ENCODE assay signal across 1 cellular context in the genomic region with DNA sequence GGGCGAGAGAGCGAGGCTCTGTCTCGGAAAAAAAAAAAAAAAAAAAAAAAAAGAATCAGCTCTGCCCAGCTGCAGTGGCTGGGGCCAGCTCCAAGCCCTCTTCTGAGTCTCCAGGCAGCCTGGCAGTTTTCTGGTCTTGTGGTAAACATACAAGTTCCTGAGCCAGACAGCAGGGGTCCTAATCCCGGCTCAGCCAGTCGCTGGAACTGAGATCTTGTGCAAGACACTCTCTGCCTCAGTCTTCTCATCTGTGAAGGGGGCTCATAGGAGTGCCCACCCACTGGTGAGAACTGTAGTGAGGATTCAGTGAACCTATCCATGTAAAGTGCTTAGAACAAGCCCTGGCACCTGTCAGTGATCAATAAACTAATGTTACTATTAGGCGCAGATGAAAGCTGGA.
TF ChIP-seq lines count a peak whose summit lies in the region.

No MANE protein-coding gene starts in this region.

TF ChIP-seq in GM23338, 12 proteins besides CTCF, POLR2A, EP300 and RAD21 (continued from another document):
- TF ChIP-seq, protein P1, sequence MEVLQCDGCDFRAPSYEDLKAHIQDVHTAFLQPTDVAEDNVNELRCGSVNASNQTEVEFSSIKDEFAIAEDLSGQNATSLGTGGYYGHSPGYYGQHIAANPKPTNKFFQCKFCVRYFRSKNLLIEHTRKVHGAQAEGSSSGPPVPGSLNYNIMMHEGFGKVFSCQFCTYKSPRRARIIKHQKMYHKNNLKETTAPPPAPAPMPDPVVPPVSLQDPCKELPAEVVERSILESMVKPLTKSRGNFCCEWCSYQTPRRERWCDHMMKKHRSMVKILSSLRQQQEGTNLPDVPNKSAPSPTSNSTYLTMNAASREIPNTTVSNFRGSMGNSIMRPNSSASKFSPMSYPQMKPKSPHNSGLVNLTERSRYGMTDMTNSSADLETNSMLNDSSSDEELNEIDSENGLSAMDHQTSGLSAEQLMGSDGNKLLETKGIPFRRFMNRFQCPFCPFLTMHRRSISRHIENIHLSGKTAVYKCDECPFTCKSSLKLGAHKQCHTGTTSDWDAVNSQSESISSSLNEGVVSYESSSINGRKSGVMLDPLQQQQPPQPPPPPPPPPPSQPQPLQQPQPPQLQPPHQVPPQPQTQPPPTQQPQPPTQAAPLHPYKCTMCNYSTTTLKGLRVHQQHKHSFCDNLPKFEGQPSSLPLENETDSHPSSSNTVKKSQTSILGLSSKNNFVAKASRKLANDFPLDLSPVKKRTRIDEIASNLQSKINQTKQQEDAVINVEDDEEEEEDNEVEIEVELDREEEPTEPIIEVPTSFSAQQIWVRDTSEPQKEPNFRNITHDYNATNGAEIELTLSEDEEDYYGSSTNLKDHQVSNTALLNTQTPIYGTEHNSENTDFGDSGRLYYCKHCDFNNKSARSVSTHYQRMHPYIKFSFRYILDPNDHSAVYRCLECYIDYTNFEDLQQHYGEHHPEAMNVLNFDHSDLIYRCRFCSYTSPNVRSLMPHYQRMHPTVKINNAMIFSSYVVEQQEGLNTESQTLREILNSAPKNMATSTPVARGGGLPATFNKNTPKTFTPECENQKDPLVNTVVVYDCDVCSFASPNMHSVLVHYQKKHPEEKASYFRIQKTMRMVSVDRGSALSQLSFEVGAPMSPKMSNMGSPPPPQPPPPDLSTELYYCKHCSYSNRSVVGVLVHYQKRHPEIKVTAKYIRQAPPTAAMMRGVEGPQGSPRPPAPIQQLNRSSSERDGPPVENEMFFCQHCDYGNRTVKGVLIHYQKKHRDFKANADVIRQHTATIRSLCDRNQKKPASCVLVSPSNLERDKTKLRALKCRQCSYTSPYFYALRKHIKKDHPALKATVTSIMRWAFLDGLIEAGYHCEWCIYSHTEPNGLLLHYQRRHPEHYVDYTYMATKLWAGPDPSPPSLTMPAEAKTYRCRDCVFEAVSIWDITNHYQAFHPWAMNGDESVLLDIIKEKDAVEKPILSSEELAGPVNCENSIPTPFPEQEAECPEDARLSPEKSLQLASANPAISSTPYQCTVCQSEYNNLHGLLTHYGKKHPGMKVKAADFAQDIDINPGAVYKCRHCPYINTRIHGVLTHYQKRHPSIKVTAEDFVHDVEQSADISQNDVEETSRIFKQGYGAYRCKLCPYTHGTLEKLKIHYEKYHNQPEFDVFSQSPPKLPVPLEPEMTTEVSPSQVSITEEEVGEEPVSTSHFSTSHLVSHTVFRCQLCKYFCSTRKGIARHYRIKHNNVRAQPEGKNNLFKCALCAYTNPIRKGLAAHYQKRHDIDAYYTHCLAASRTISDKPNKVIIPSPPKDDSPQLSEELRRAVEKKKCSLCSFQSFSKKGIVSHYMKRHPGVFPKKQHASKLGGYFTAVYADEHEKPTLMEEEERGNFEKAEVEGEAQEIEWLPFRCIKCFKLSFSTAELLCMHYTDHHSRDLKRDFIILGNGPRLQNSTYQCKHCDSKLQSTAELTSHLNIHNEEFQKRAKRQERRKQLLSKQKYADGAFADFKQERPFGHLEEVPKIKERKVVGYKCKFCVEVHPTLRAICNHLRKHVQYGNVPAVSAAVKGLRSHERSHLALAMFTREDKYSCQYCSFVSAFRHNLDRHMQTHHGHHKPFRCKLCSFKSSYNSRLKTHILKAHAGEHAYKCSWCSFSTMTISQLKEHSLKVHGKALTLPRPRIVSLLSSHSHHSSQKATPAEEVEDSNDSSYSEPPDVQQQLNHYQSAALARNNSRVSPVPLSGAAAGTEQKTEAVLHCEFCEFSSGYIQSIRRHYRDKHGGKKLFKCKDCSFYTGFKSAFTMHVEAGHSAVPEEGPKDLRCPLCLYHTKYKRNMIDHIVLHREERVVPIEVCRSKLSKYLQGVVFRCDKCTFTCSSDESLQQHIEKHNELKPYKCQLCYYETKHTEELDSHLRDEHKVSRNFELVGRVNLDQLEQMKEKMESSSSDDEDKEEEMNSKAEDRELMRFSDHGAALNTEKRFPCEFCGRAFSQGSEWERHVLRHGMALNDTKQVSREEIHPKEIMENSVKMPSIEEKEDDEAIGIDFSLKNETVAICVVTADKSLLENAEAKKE (CRISPR knock-in tag; IDR thresholded peaks at IDR 0.05) = no peak
TF ChIP-seq in GM23338: peak in this region for 0.
